In genomic region chr12:238116-238515, GRCh38 we compare ENCODE assay signal across 26 cellular contexts. TPM values are rescaled to one million over a fixed set of nuclear protein-coding genes. Genes with fewer than 3 reads are reported as not detected.
"Had no signal": no experiment of that assay in that cellular context is flagged by ENCODE, and none has a peak within 500 bp of the region (broad histone marks: within the 10 kb centered on the region; RNA-seq: fewer than 3 reads in every experiment).

No MANE protein-coding gene starts in this region.

- H3K9ac ChIP-seq: neural progenitor cell had no signal

- H3K27ac ChIP-seq: brain microvascular endothelial cell, colonic mucosa, epithelial cell of prostate, heart right ventricle, neural progenitor cell, psoas muscle, right atrium auricular region, stomach, suprapubic skin, transverse colon had no signal

- H3K27me3 ChIP-seq: brain microvascular endothelial cell, colonic mucosa, heart right ventricle, neural progenitor cell, right atrium auricular region had no signal

- ATAC-seq: heart right ventricle; naive thymus-derived CD8-positive, alpha-beta T cell; psoas muscle; stimulated activated memory B cell treated with anti-CD40 and anti-IgM and Interleukin-4, amounts not matched to agents 10 μg/mL and 1 μg/mL and 100 μg/mL, for 72 hours; WTC11 had no signal

- H3K36me3 Mint-ChIP-seq: activated naive CD4-positive, alpha-beta T cell treated with anti-CD3 and anti-CD28 coated beads, Interleukin-2, amount 50 U/mL, for 24 hours; stimulated activated memory B cell treated with anti-CD40 and anti-IgM and Interleukin-4, amounts not matched to agents 10 μg/mL and 1 μg/mL and 100 μg/mL, for 72 hours had no signal

- H3K9me3 Mint-ChIP-seq: activated naive CD4-positive, alpha-beta T cell treated with anti-CD3 and anti-CD28 coated beads, Interleukin-2, amount 50 U/mL, for 24 hours had no signal

- H3K4me3 Mint-ChIP-seq: activated naive CD4-positive, alpha-beta T cell treated with anti-CD3 and anti-CD28 coated beads, Interleukin-2, amount 50 U/mL, for 24 hours; central memory CD8-positive, alpha-beta T cell; naive thymus-derived CD8-positive, alpha-beta T cell; neural progenitor cell; stimulated activated memory B cell treated with anti-CD40 and anti-IgM and Interleukin-4, amounts not matched to agents 10 μg/mL and 1 μg/mL and 100 μg/mL, for 72 hours; T-helper 1 cell treated with Interleukin-12 subunit alpha and Interleukin-12 subunit beta and Interleukin-4 antibody, amounts not matched to agents 30 μg/mL and 1 μg/mL, for 36 hours; WTC11 had no signal

- FAIRE-seq: keratinocyte had no signal

- H3K4me1 ChIP-seq: colonic mucosa, heart right ventricle, neural progenitor cell, right atrium auricular region, stomach, suprapubic skin, transverse colon had no signal

- H3K4me3 ChIP-seq: colonic mucosa, heart right ventricle, lung, neural progenitor cell, psoas muscle, right atrium auricular region, stomach, suprapubic skin, transverse colon had no signal

- H2AFZ ChIP-seq: neural progenitor cell had no signal

- H3K9me3 ChIP-seq: colonic mucosa, psoas muscle had no signal

- H3K36me3 ChIP-seq: brain microvascular endothelial cell, colonic mucosa, heart right ventricle, neural progenitor cell, right atrium auricular region, stomach, suprapubic skin, transverse colon had no signal

- H3K27ac Mint-ChIP-seq: activated naive CD4-positive, alpha-beta T cell treated with anti-CD3 and anti-CD28 coated beads, Interleukin-2, amount 50 U/mL, for 24 hours; neural progenitor cell; stimulated activated memory B cell treated with anti-CD40 and anti-IgM and Interleukin-4, amounts not matched to agents 10 μg/mL and 1 μg/mL and 100 μg/mL, for 72 hours; T-helper 1 cell treated with Interleukin-12 subunit alpha and Interleukin-12 subunit beta and Interleukin-4 antibody, amounts not matched to agents 30 μg/mL and 1 μg/mL, for 36 hours; WTC11 had no signal

- DNase-seq: activated gamma-delta T cell treated with Interleukin-2 at 50 U/mL for 16 hours; activated T-cell treated with anti-CD3 and anti-CD28 coated beads for 4 hours; aorta; brain microvascular endothelial cell; heart right ventricle; naive thymus-derived CD8-positive, alpha-beta T cell; psoas muscle; stimulated activated CD4-positive, alpha-beta T cell treated with anti-CD3 and anti-CD28 coated beads, Interleukin-1b, Interleukin-23, amount 100 ng/mL, for 48 hours; stomach; T1000 had no signal

- H3K4me1 Mint-ChIP-seq: activated naive CD4-positive, alpha-beta T cell treated with anti-CD3 and anti-CD28 coated beads, Interleukin-2, amount 50 U/mL, for 24 hours; central memory CD8-positive, alpha-beta T cell; neural progenitor cell; stimulated activated memory B cell treated with anti-CD40 and anti-IgM and Interleukin-4, amounts not matched to agents 10 μg/mL and 1 μg/mL and 100 μg/mL, for 72 hours; WTC11 had no signal

- H3K4me2 ChIP-seq: neural progenitor cell had no signal

RNA-seq across cellular contexts. Expression of gene SLC6A12, which starts 24.2 kb away (rescaled TPM):
- total RNA-seq: fibroblast of villous mesenchyme, osteoblast, skeletal muscle tissue had no signal
- polyA plus RNA-seq: keratinocyte; naive thymus-derived CD8-positive, alpha-beta T cell had no signal

RNA-seq across cellular contexts. Expression of gene SLC6A13, which starts 24.5 kb away (rescaled TPM):
- total RNA-seq: colonic mucosa, fibroblast of villous mesenchyme, osteoblast, stomach, suprapubic skin, transverse colon had no signal
- polyA plus RNA-seq: aorta, stomach had no signal
